16 cellular contexts compared by ENCODE assay signal in genomic region chr7:118771672-118772071, GRCh38.
A peak's percentile ranks its signal among the peaks of the same experiment; 100 is the strongest.
DNase-seq lines count a peak whose midpoint lies in the region; ATAC-seq and TF ChIP-seq lines count a peak whose summit lies in the region.
"Had no signal": no experiment of that assay in that cellular context is flagged by ENCODE, and none has a peak within 500 bp of the region (broad histone marks: within the 10 kb centered on the region; RNA-seq: fewer than 3 reads in every experiment).

No MANE protein-coding gene starts in this region.

- no peaks in the 10 kb centered on the region for H3K27me3 ChIP-seq in GM23338 (ENCODE audit: insufficient read depth)
- no peaks in the 10 kb centered on the region for H3K27me3 ChIP-seq in gastroesophageal sphincter
- H3K27me3 ChIP-seq: BLaER1 had no signal

- no peak for TF ChIP-seq EP300 in gastroesophageal sphincter (IDR thresholded peaks at IDR 0.05)

- H3K4me2 ChIP-seq in GM23338, result 0 out of 2 replicates have a peak overlapping the region, but pooled peaks have one; percentile 8
- H3K4me2 ChIP-seq: BLaER1 had no signal

- DNase-seq in GM23338 (ENCODE audit: low spot score), result peak; percentile 29
- DNase-seq in WTC11 (ENCODE audit: low spot score), result no peak
- no peak for DNase-seq in osteocyte (ENCODE audit: extremely low spot score, unreplicated experiment)
- DNase-seq in effector memory CD8-positive, alpha-beta T cell, result no peak
- DNase-seq: CD4-positive, CD25-positive, alpha-beta regulatory T cell; CD8-positive, alpha-beta T cell; DMS53; DMS79 treated with DMSO at 0.1 percent for 48 hours; GF-D8; H7 had no signal

- H3K27ac Mint-ChIP-seq in GM23338, result peak overlapping the region; percentile 92
- peak overlapping the region; percentile 54 for H3K27ac Mint-ChIP-seq in WTC11
- peak overlapping the region; percentile 58 for H3K27ac Mint-ChIP-seq in osteocyte (ENCODE audit: unreplicated experiment)
- H3K27ac Mint-ChIP-seq in effector memory CD8-positive, alpha-beta T cell, result no peak overlapping the region
- H3K27ac Mint-ChIP-seq: B cell; CD4-positive, CD25-positive, alpha-beta regulatory T cell; CD8-positive, alpha-beta T cell had no signal

- peaks cover 21% of the 10 kb centered on the region for H3K4me1 Mint-ChIP-seq in GM23338
- peaks cover 37% of the 10 kb centered on the region for H3K4me1 Mint-ChIP-seq in WTC11
- H3K4me1 Mint-ChIP-seq in osteocyte (ENCODE audit: unreplicated experiment), result peaks cover 52% of the 10 kb centered on the region
- no peaks in the 10 kb centered on the region for H3K4me1 Mint-ChIP-seq in effector memory CD8-positive, alpha-beta T cell (ENCODE audit: low read depth in 2 of 2)
- H3K4me1 Mint-ChIP-seq: B cell; CD4-positive, CD25-positive, alpha-beta regulatory T cell had no signal

- H3K27me3 Mint-ChIP-seq in GM23338 (ENCODE audit: insufficient read depth, low read depth, poor library complexity), result peaks cover 2% of the 10 kb centered on the region
- no peaks in the 10 kb centered on the region for H3K27me3 Mint-ChIP-seq in WTC11 (ENCODE audit: low read depth)
- no peaks in the 10 kb centered on the region for H3K27me3 Mint-ChIP-seq in osteocyte (ENCODE audit: unreplicated experiment)
- no peaks in the 10 kb centered on the region for H3K27me3 Mint-ChIP-seq in effector memory CD8-positive, alpha-beta T cell
- H3K27me3 Mint-ChIP-seq: B cell; CD4-positive, CD25-positive, alpha-beta regulatory T cell had no signal

- CTCF ChIA-PET in WTC11 (lab: Charles Lee), result interaction anchor here (0.6 to 1.4 kb wide), 2 partner anchors 17 to 99 kb away, joined by 3 to 5 read pairs; no protein-coding TSS in a partner anchor

- H3K27ac ChIP-seq in GM23338 (ENCODE audit: low read depth) (no peak overlapping the region), gastroesophageal sphincter (no peak overlapping the region)
- H3K27ac ChIP-seq: BLaER1, C4-2B had no signal

- no peak overlapping the region for H3K4me3 ChIP-seq in GM23338
- H3K4me3 ChIP-seq in gastroesophageal sphincter, result no peak overlapping the region
- H3K4me3 ChIP-seq: BLaER1 had no signal

- peak overlapping the region; percentile 33; the same call in 1 of the 3 replicates for H3K4me3 Mint-ChIP-seq in GM23338
- H3K4me3 Mint-ChIP-seq in WTC11, result no peak overlapping the region
- no peak overlapping the region for H3K4me3 Mint-ChIP-seq in osteocyte (ENCODE audit: unreplicated experiment)
- no peak overlapping the region for H3K4me3 Mint-ChIP-seq in effector memory CD8-positive, alpha-beta T cell
- H3K4me3 Mint-ChIP-seq: B cell; CD4-positive, CD25-positive, alpha-beta regulatory T cell; CD8-positive, alpha-beta T cell had no signal

- H3K9me2 ChIP-seq in GM23338 (ENCODE audit: insufficient read depth), result no peaks in the 10 kb centered on the region; the same call in 1 of the 2 replicates

- H4K20me1 ChIP-seq in GM23338 (replicated peaks; ENCODE audit: insufficient read depth), result no peaks in the 10 kb centered on the region
- H4K20me1 ChIP-seq: BLaER1 had no signal

- TF ChIP-seq CTCF in GM23338 (conservative IDR thresholded peaks at IDR 0.05; ENCODE audit: low read depth in 2 of 2) (no peak), WTC11 (IDR thresholded peaks at IDR 0.05) (no peak), osteocyte (IDR thresholded peaks at IDR 0.05) (no peak), gastroesophageal sphincter (IDR thresholded peaks at IDR 0.05) (no peak)

- TF ChIP-seq POLR2A in gastroesophageal sphincter (IDR thresholded peaks at IDR 0.05), result no peak

- no peaks in the 10 kb centered on the region for H3K36me3 ChIP-seq in GM23338 (ENCODE audit: insufficient read depth)
- no peaks in the 10 kb centered on the region for H3K36me3 ChIP-seq in gastroesophageal sphincter
- H3K36me3 ChIP-seq: BLaER1 had no signal

- POLR2A ChIA-PET in WTC11 (lab: Charles Lee), result no interaction called here

- no peak overlapping the region for H2AFZ ChIP-seq in GM23338

- H3K9me3 Mint-ChIP-seq in GM23338 (no peaks in the 10 kb centered on the region), WTC11 (no peaks in the 10 kb centered on the region), osteocyte (ENCODE audit: unreplicated experiment) (no peaks in the 10 kb centered on the region)
- H3K9me3 Mint-ChIP-seq in effector memory CD8-positive, alpha-beta T cell, result peaks cover 7 to 12% of the 10 kb centered on the region in 2 donors

- no peak for ATAC-seq in GM23338
- peak; percentile 60 for ATAC-seq in WTC11
- ATAC-seq in HG03571 (IDR thresholded peaks at IDR 0.05; ENCODE audit: unreplicated experiment), result no peak
- no peak for ATAC-seq in effector memory CD8-positive, alpha-beta T cell (replicated peaks)
- ATAC-seq in gastroesophageal sphincter, result no peak
- ATAC-seq: CD8-positive, alpha-beta T cell; HCT116 had no signal

- H3K79me2 ChIP-seq in GM23338 (replicated peaks; ENCODE audit: insufficient read depth), result no peaks in the 10 kb centered on the region

- no peaks in the 10 kb centered on the region for H3K9me3 ChIP-seq in gastroesophageal sphincter
- H3K9me3 ChIP-seq: BLaER1 had no signal

- H3K4me1 ChIP-seq in GM23338 (ENCODE audit: insufficient read depth), result peaks cover 11% of the 10 kb centered on the region
- no peaks in the 10 kb centered on the region for H3K4me1 ChIP-seq in gastroesophageal sphincter
- H3K4me1 ChIP-seq: BLaER1 had no signal

- no peaks in the 10 kb centered on the region for H3F3A ChIP-seq in GM23338 (replicated peaks; ENCODE audit: low read depth)

- H3K36me3 Mint-ChIP-seq in GM23338 (ENCODE audit: low read depth) (no peaks in the 10 kb centered on the region), WTC11 (no peaks in the 10 kb centered on the region), osteocyte (ENCODE audit: unreplicated experiment) (no peaks in the 10 kb centered on the region)
- no peaks in the 10 kb centered on the region for H3K36me3 Mint-ChIP-seq in effector memory CD8-positive, alpha-beta T cell (ENCODE audit: insufficient read depth)
- H3K36me3 Mint-ChIP-seq: CD4-positive, CD25-positive, alpha-beta regulatory T cell; CD8-positive, alpha-beta T cell had no signal

TF ChIP-seq in WTC11, 78 proteins besides CTCF, POLR2A, EP300 and RAD21:
- TF ChIP-seq USF1 (CRISPR knock-in tag; IDR thresholded peaks at IDR 0.05), result no peak
- no peak for TF ChIP-seq FOXP1 (CRISPR knock-in tag; IDR thresholded peaks at IDR 0.05; ENCODE audit: borderline replicate concordance)

Comparison
In these comparisons a context has a peak if more than half of its experiments do, and no peak if none do; other contexts are left out.
1. H3K27ac Mint-ChIP-seq: peak in GM23338 (single experiment), WTC11 (single experiment) and osteocyte (single experiment); none in effector memory CD8-positive, alpha-beta T cell (0 of 2).